Comparison of ENCODE assay signal across 8 cellular contexts in genomic region chr18:23585897-23586248, GRCh38. TPM values are rescaled to one million over a fixed set of nuclear protein-coding genes. Genes with fewer than 3 reads are reported as not detected.
DNase-seq lines count a peak whose midpoint lies in the region; ATAC-seq, FAIRE-seq and TF ChIP-seq lines count a peak whose summit lies in the region.

No MANE protein-coding gene starts in this region.

- H3K79me2 ChIP-seq in MM.1S (ENCODE audit: low read length) (peaks cover 49% of the 10 kb centered on the region), H1 (ENCODE audit: control insufficient read depth in 1 of 2, insufficient read depth in 2 of 2, low read length in 2 of 2) (peaks cover 0 to 45% of the 10 kb centered on the region in 2 experiments; a peak in 2 of 4 replicates), osteoblast (ENCODE audit: insufficient read depth, low read length) (peaks cover 53% of the 10 kb centered on the region)

- in situ Hi-C loops in GM13977 (cut with MboI; ENCODE audit: low pct_unique_long_range_greater_than_20kb, low sequenced_read_pairs, unreplicated experiment) = no loop called here

- peak overlapping the region; percentile 95 for H3K4me3 ChIP-seq in MM.1S (ENCODE audit: low read length)
- peak overlapping the region; percentile 86 to 96 (median 90) for H3K4me3 ChIP-seq in H1 (ENCODE audit: extremely low read depth in 1 of 4, insufficient read depth in 2 of 4, low read depth in 3 of 4, low read length in 4 of 4)
- peak overlapping the region; percentile 81 for H3K4me3 ChIP-seq in osteoblast (ENCODE audit: insufficient read depth, low read length)

- H2BK5ac ChIP-seq in H1 (ENCODE audit: low read depth, low read length) = peak overlapping the region; percentile 91; the same call in 1 of the 2 replicates

- no peaks in the 10 kb centered on the region for H3K9me2 ChIP-seq in MM.1S (replicated peaks; ENCODE audit: insufficient read depth, low read length)

- no peak overlapping the region for H2AK5ac ChIP-seq in H1 (ENCODE audit: low read depth, low read length)

- peak overlapping the region; percentile 86 for H4K8ac ChIP-seq in H1 (ENCODE audit: extremely low read depth, insufficient read depth, low read length)

- peaks cover 12% of the 10 kb centered on the region for H3K79me1 ChIP-seq in H1 (ENCODE audit: low read depth, low read length)

- no peaks in the 10 kb centered on the region for H3K9me3 ChIP-seq in MM.1S (replicated peaks; ENCODE audit: insufficient read depth, low read length)
- no peaks in the 10 kb centered on the region for H3K9me3 ChIP-seq in H1 (ENCODE audit: insufficient read depth in 2 of 2, low read depth in 1 of 2, low read length in 1 of 2)
- H3K9me3 ChIP-seq in osteoblast (ENCODE audit: low read depth, low read length) = no peaks in the 10 kb centered on the region

- no peak overlapping the region for H2BK20ac ChIP-seq in H1 (ENCODE audit: low read length)

- H4K91ac ChIP-seq in H1 (replicated peaks; ENCODE audit: insufficient read length, low read length) = no peak overlapping the region

- H3K4me2 ChIP-seq in MM.1S (ENCODE audit: low read depth, low read length) (peak overlapping the region; percentile 84), H1 (ENCODE audit: insufficient read depth in 1 of 2, low read depth in 2 of 2, low read length in 2 of 2) (peak overlapping the region; percentile 75 to 97), osteoblast (ENCODE audit: insufficient read depth, low read length) (peak overlapping the region; percentile 97)

- TF ChIP-seq RAD21 in H1 (IDR thresholded peaks at IDR 0.05 in 1 of 2, conservative IDR thresholded peaks at IDR 0.05 in 1 of 2; ENCODE audit: low read depth in 2 of 2, low read length in 2 of 2) = no peak

- H2BK120ac ChIP-seq in H1 (replicated peaks; ENCODE audit: low read depth, low read length) = no peak overlapping the region

- H3K4me1 ChIP-seq in MM.1S (ENCODE audit: low read length) (peaks cover 12% of the 10 kb centered on the region; the same call in 1 of the 2 replicates), H1 (replicated peaks in 1 of 4; ENCODE audit: control insufficient read depth in 3 of 4, insufficient read depth in 4 of 4, low read length in 3 of 4) (peaks cover 0 to 3% (median 1%) of the 10 kb centered on the region in 4 experiments; a peak in 3 of 7 replicates), osteoblast (ENCODE audit: insufficient read depth, low read length) (peaks cover 51% of the 10 kb centered on the region)

- CTCF ChIA-PET in H1 (lab: Charles Lee; ENCODE audit: partially characterized antibody) = interaction anchor here (0.7 to 1.9 kb wide), 7 partner anchors 10 to 336 kb away, joined by 3 to 5 read pairs (median 3); no protein-coding TSS in a partner anchor

- no peak overlapping the region for H3K4ac ChIP-seq in H1 (replicated peaks; ENCODE audit: insufficient read length, low read depth, low read length)

- H3K9ac ChIP-seq in MM.1S (ENCODE audit: low read length) = peak overlapping the region; percentile 97
- H3K9ac ChIP-seq in H1 (replicated peaks in 1 of 4; ENCODE audit: extremely low read depth in 1 of 4, low read depth in 3 of 4, low read length in 3 of 4) = peak overlapping the region; percentile 35 to 95 (median 86)

- peaks cover 5% of the 10 kb centered on the region; the same call in 1 of the 2 replicates for H3F3A ChIP-seq in MM.1S (ENCODE audit: insufficient read depth, low read length)

- peak overlapping the region; percentile 8 for H3K56ac ChIP-seq in H1 (replicated peaks; ENCODE audit: insufficient read length, low read depth, low read length)

- H4K5ac ChIP-seq in H1 (ENCODE audit: insufficient read length, low read depth, low read length) = peak overlapping the region; percentile 79

- H3K23me2 ChIP-seq in H1 (ENCODE audit: low read depth, low read length) = peaks cover 9% of the 10 kb centered on the region

- DNase-seq in MM.1S (peak; percentile 13), H1 (ENCODE audit: low read depth in 1 of 2, low spot score in 2 of 2) (no peak), osteoblast (ENCODE audit: insufficient read length, low spot score, missing footprints) (peak; percentile 71), GM13977 (ENCODE audit: low spot score) (no peak), NCI-H2029 (lab: John Stamatoyannopoulos, UW) (no peak), SHP77 treated with DMSO at 0.1 percent for 48 hours (lab: John Stamatoyannopoulos, UW) (no peak)

- H3K36me3 ChIP-seq in MM.1S (replicated peaks; ENCODE audit: insufficient read depth, low read length) (no peaks in the 10 kb centered on the region), H1 (ENCODE audit: control insufficient read depth in 2 of 4, insufficient read depth in 4 of 4, low read length in 3 of 4) (no peaks in the 10 kb centered on the region), osteoblast (ENCODE audit: insufficient read depth, low read length) (no peaks in the 10 kb centered on the region)

- peak overlapping the region; percentile 68; the same call in 1 of the 2 replicates for H2BK12ac ChIP-seq in H1 (ENCODE audit: low read depth, low read length)

- 2% methylated on average over 14 of the region's 14 CpGs; no CpG with 5 or more reads in 1 of the 2 experiments for WGBS in H1 (ENCODE audit: extremely low coverage in 1 of 2, insufficient coverage in 1 of 2, insufficient read length in 1 of 2, insufficient replicate concordance in 2 of 2, low coverage in 1 of 2, low lambda C conversion rate in 2 of 2, missing lambda C conversion rate in 1 of 2), 2 experiments

- no peak for TF ChIP-seq POLR2A in H1 (IDR thresholded peaks at IDR 0.05; ENCODE audit: control extremely low read depth in 1 of 2, low read depth in 2 of 2, low read length in 2 of 2)

- ATAC-seq in GM21360 (IDR thresholded peaks at IDR 0.05; ENCODE audit: unreplicated experiment) (peak; percentile 19), GM18870 (IDR thresholded peaks at IDR 0.05; ENCODE audit: unreplicated experiment) (no peak)

- no peak for TF ChIP-seq EP300 in H1 (IDR thresholded peaks at IDR 0.05; ENCODE audit: borderline replicate concordance in 1 of 2, low read depth in 2 of 2, low read length in 2 of 2)

- no peak for FAIRE-seq in H1 (lab: Jason Lieb, UNC)

- TF ChIP-seq CTCF in MM.1S (IDR thresholded peaks at IDR 0.05; ENCODE audit: low read length) = no peak
- TF ChIP-seq CTCF in H1 (IDR thresholded peaks at IDR 0.05; ENCODE audit: control extremely low read depth in 1 of 3, insufficient read depth in 1 of 3, low read depth in 1 of 3, low read length in 3 of 3) = no peak
- no peak for TF ChIP-seq CTCF in osteoblast (IDR thresholded peaks at IDR 0.05; ENCODE audit: extremely low read depth, low read depth, low read length)
- no peak for TF ChIP-seq CTCF in GM13977 (IDR thresholded peaks at IDR 0.05; ENCODE audit: extremely low read depth, insufficient read depth, missing control alignments)

- peak overlapping the region; percentile 87 for H3K18ac ChIP-seq in H1 (ENCODE audit: extremely low read depth, low read length)

- H3K27ac ChIP-seq in MM.1S (ENCODE audit: low read length) (peak overlapping the region; percentile 95; the same call in 1 of the 2 replicates), H1 (ENCODE audit: low read depth, low read length) (peak overlapping the region; percentile 95; the same call in 1 of the 2 replicates), osteoblast (ENCODE audit: low read depth, low read length) (peak overlapping the region; percentile 96)

- peak overlapping the region; percentile 89 for H3K14ac ChIP-seq in H1 (ENCODE audit: insufficient read length)

- H2AFZ ChIP-seq in MM.1S (ENCODE audit: low read length) (peak overlapping the region; percentile 89), H1 (ENCODE audit: low read length) (no peak overlapping the region), osteoblast (ENCODE audit: low read length) (peak overlapping the region; percentile 67)

- POLR2A ChIA-PET in H1 (lab: Charles Lee; ENCODE audit: partially characterized antibody) = interaction anchor here (0.8 to 1.5 kb wide), 3 partner anchors 11 to 480 kb away, joined by 3 to 4 read pairs (median 3); no protein-coding TSS in a partner anchor

- H4K20me1 ChIP-seq in MM.1S (ENCODE audit: insufficient read depth, low read length) (no peaks in the 10 kb centered on the region), H1 (replicated peaks in 1 of 2; ENCODE audit: control insufficient read depth in 1 of 2, insufficient read depth in 2 of 2, low read length in 2 of 2) (no peaks in the 10 kb centered on the region), osteoblast (ENCODE audit: insufficient read depth, low read length) (peaks cover 21% of the 10 kb centered on the region)

- no peak overlapping the region; the same call in 1 of the 2 replicates for H2BK15ac ChIP-seq in H1 (ENCODE audit: low read length)

- H3K27me3 ChIP-seq in MM.1S (replicated peaks; ENCODE audit: insufficient read depth, low read length) (no peaks in the 10 kb centered on the region), H1 (replicated peaks in 1 of 4; ENCODE audit: control insufficient read depth in 3 of 4, extremely low read depth in 1 of 4, insufficient read depth in 3 of 4, low read length in 3 of 4) (peaks cover 0 to 2% (median 0%) of the 10 kb centered on the region in 4 experiments; a peak in 1 of 7 replicates), osteoblast (ENCODE audit: insufficient read depth, low read length) (no peaks in the 10 kb centered on the region)

- no peak overlapping the region for H3K23ac ChIP-seq in H1 (ENCODE audit: insufficient read length)

TF ChIP-seq in H1, 55 proteins besides CTCF, POLR2A, EP300 and RAD21:
- no peak for TF ChIP-seq NANOG (IDR thresholded peaks at IDR 0.05; ENCODE audit: insufficient read depth, low read depth, low read length, poor library complexity, severe bottlenecking)
- TF ChIP-seq SIX5 (IDR thresholded peaks at IDR 0.05; ENCODE audit: low read depth, low read length) = no peak
- no peak for TF ChIP-seq BCL11A (IDR thresholded peaks at IDR 0.05; ENCODE audit: low read depth in 2 of 2, low read length in 2 of 2)
- TF ChIP-seq JUND (IDR thresholded peaks at IDR 0.05; ENCODE audit: low read length) = no peak
- TF ChIP-seq GTF2F1 (IDR thresholded peaks at IDR 0.05; ENCODE audit: borderline replicate concordance, low read depth, low read length) = no peak
- TF ChIP-seq NRF1 (IDR thresholded peaks at IDR 0.05; ENCODE audit: low read depth, low read length) = no peak

RNA-seq across cellular contexts. Expression of gene NPC1, which starts 0.4 kb away (rescaled TPM):
- total RNA-seq in H1 (2021; fragmentation: NEBNext Ultra II Directional; extraction: Animal tissue kit (Norgen Biotek cat#: 25700)) = 36.4 and 39.5 TPM in 2 replicates
- 33.9 and 34.1 TPM in 2 replicates for polyA plus RNA-seq in H1 (2011; rRNA removed)
- polyA plus RNA-seq in H1 (2011; cell fraction: cytosol; rRNA removed) = 29.4 TPM
- polyA plus RNA-seq in H1 (2011; cell fraction: nucleus; rRNA removed) = 66.9 TPM
- polyA plus RNA-seq in H1 (2012, experiment 1 of 2) = 25.9 to 31.8 TPM (median 29.2 TPM) in 4 replicates
- 7.7 TPM for polyA plus RNA-seq in H1 (2012, experiment 2 of 2)
- polyA plus RNA-seq in H1 (2013, experiment 1 of 2) = 56.1 TPM
- polyA plus RNA-seq in H1 (2013, experiment 2 of 2) = 49.7 TPM
- polyA minus RNA-seq in H1 (2011; rRNA and poly(A)+ RNA removed) = 109 and 131 TPM in 2 replicates
- polyA minus RNA-seq in H1 (2011; cell fraction: cytosol; rRNA and poly(A)+ RNA removed) = 49.4 TPM
- polyA minus RNA-seq in H1 (2011; cell fraction: nucleus; rRNA and poly(A)+ RNA removed) = 105 TPM
- total RNA-seq in osteoblast = 136 and 254 TPM in 2 replicates

Comparison
In these comparisons a context has a peak if more than half of its experiments do, and no peak if none do; other contexts are left out.
1. DNase-seq: peak in MM.1S (single experiment) and osteoblast (single experiment); none in H1 (0 of 2), GM13977 (single experiment), NCI-H2029 (single experiment) and SHP77 treated with DMSO at 0.1 percent for 48 hours (single experiment).
2. Peak in every context shown above with its lines, with median percentiles within 50 percentile points of each other: H3K27ac ChIP-seq, H3K4me2 ChIP-seq and H3K4me3 ChIP-seq.